In genomic region chr5:31952034-31952433, GRCh38 we compare ENCODE assay signal across 21 cellular contexts.
"Had no signal": no experiment of that assay in that cellular context is flagged by ENCODE, and none has a peak within 500 bp of the region (broad histone marks: within the 10 kb centered on the region; RNA-seq: fewer than 3 reads in every experiment).

No MANE protein-coding gene starts in this region.

- H3K9me3 Mint-ChIP-seq: natural killer cell had no signal

- H3K27me3 ChIP-seq: dorsolateral prefrontal cortex, gastrocnemius medialis, heart right ventricle, pancreas, tibial artery, upper lobe of left lung, vagina had no signal

- H3K4me2 ChIP-seq: smooth muscle cell had no signal

- H3K36me3 ChIP-seq: gastrocnemius medialis, pancreas, tibial artery, upper lobe of left lung, vagina had no signal

- H3K4me1 Mint-ChIP-seq: neural crest cell had no signal

- H3K4me3 Mint-ChIP-seq: natural killer cell, neural crest cell had no signal

- H3K9me3 ChIP-seq: gastrocnemius medialis, mucosa of descending colon, pancreas, tibial artery, upper lobe of left lung, vagina had no signal

- H3K27ac ChIP-seq: dorsolateral prefrontal cortex, gastrocnemius medialis, heart right ventricle, pancreas, tibial artery, upper lobe of left lung, vagina had no signal

- H3K27me3 Mint-ChIP-seq: progenitor cell of endocrine pancreas had no signal

- H3K4me1 ChIP-seq: gastrocnemius medialis, pancreas, vagina had no signal

- H3K27ac Mint-ChIP-seq: natural killer cell, progenitor cell of endocrine pancreas had no signal

- ATAC-seq: esophagus mucosa, gastrocnemius medialis, heart right ventricle, left lobe of liver, mucosa of descending colon, natural killer cell, pancreas, right cardiac atrium had no signal

- H3K4me3 ChIP-seq: dorsolateral prefrontal cortex, gastrocnemius medialis, heart right ventricle, mucosa of descending colon, pancreas, smooth muscle cell, tibial artery, upper lobe of left lung, vagina had no signal

- FAIRE-seq: pancreas had no signal

- DNase-seq: cortex of kidney; dorsolateral prefrontal cortex; effector CD8-positive, alpha-beta T cell; gastrocnemius medialis; heart right ventricle; islet precursor cell; mammary epithelial cell; mucosa of descending colon; natural killer cell; pancreas; right cardiac atrium; stimulated activated CD4-positive, alpha-beta T cell treated with anti-CD3 and anti-CD28 coated beads, Interleukin-2, amount 100 ng/mL, for 48 hours; stimulated activated naive CD4-positive, alpha-beta T cell treated with Interleukin-2 at 50 U/mL for 16 hours; tibial artery; upper lobe of left lung had no signal

- H3K36me3 Mint-ChIP-seq: natural killer cell had no signal
